In genomic region chr2:226414313-226414712, GRCh38 we compare ENCODE assay signal across 23 cellular contexts.
DNase-seq lines count a peak whose midpoint lies in the region; ATAC-seq, FAIRE-seq and TF ChIP-seq lines count a peak whose summit lies in the region.
"Had no signal": no experiment of that assay in that cellular context is flagged by ENCODE, and none has a peak within 500 bp of the region (broad histone marks: within the 10 kb centered on the region; RNA-seq: fewer than 3 reads in every experiment).

No MANE protein-coding gene starts in this region.

- intact Hi-C loops in left ventricle myocardium superior (cut with micrococcal nuclease), result no loop called here

- H3K9ac ChIP-seq in SK-N-MC (ENCODE audit: insufficient read length), result no peak overlapping the region

- H3K4me1 ChIP-seq in right atrium auricular region, result peaks cover 0 to 4% of the 10 kb centered on the region in 2 donors
- no peaks in the 10 kb centered on the region for H3K4me1 ChIP-seq in Peyer's patch

- no peaks in the 10 kb centered on the region for H3K36me3 Mint-ChIP-seq in nephron (ENCODE audit: low read depth)
- no peaks in the 10 kb centered on the region for H3K36me3 Mint-ChIP-seq in activated naive CD8-positive, alpha-beta T cell treated with anti-CD3 and anti-CD28 coated beads for 36 hours
- H3K36me3 Mint-ChIP-seq: CD4-positive, CD25-positive, alpha-beta regulatory T cell had no signal

- no peaks in the 10 kb centered on the region for H3K36me3 ChIP-seq in right atrium auricular region
- H3K36me3 ChIP-seq in SK-N-MC (ENCODE audit: insufficient read depth, low read length), result no peaks in the 10 kb centered on the region
- H3K36me3 ChIP-seq in Peyer's patch, result no peaks in the 10 kb centered on the region

- peaks cover 26% of the 10 kb centered on the region for H3K4me1 Mint-ChIP-seq in nephron
- no peaks in the 10 kb centered on the region for H3K4me1 Mint-ChIP-seq in activated naive CD8-positive, alpha-beta T cell treated with anti-CD3 and anti-CD28 coated beads for 36 hours
- H3K4me1 Mint-ChIP-seq: CD4-positive, CD25-positive, alpha-beta regulatory T cell; GM23338 had no signal

- peaks cover 2% of the 10 kb centered on the region for H3K9me3 Mint-ChIP-seq in nephron
- no peaks in the 10 kb centered on the region for H3K9me3 Mint-ChIP-seq in activated naive CD8-positive, alpha-beta T cell treated with anti-CD3 and anti-CD28 coated beads for 36 hours
- H3K9me3 Mint-ChIP-seq: GM23338 had no signal

- ATAC-seq in left ventricle myocardium superior (peak; percentile 36), GM19467 (IDR thresholded peaks at IDR 0.05; ENCODE audit: unreplicated experiment) (no peak)
- ATAC-seq: A549, GM23338, HepG2 had no signal

- H3K27ac Mint-ChIP-seq in nephron, result peak overlapping the region; percentile 21 to 61 (median 49)
- no peak overlapping the region for H3K27ac Mint-ChIP-seq in activated naive CD8-positive, alpha-beta T cell treated with anti-CD3 and anti-CD28 coated beads for 36 hours
- H3K27ac Mint-ChIP-seq: CD4-positive, CD25-positive, alpha-beta regulatory T cell; GM23338 had no signal

- H3K27ac ChIP-seq in right atrium auricular region (no peak overlapping the region), SK-N-MC (no peak overlapping the region), Peyer's patch (no peak overlapping the region)
- H3K27ac ChIP-seq: PC-9 had no signal

- no peak overlapping the region for H3K4me3 Mint-ChIP-seq in nephron
- H3K4me3 Mint-ChIP-seq in activated naive CD8-positive, alpha-beta T cell treated with anti-CD3 and anti-CD28 coated beads for 36 hours, result no peak overlapping the region
- H3K4me3 Mint-ChIP-seq: CD4-positive, CD25-positive, alpha-beta regulatory T cell; GM23338 had no signal

- DNase-seq in left ventricle myocardium superior, result no peak
- DNase-seq in right atrium auricular region (ENCODE audit: low spot score), result no peak
- DNase-seq in SK-N-MC (ENCODE audit: low read depth, low spot score), result peak; percentile 48
- no peak for DNase-seq in GM12891 (ENCODE audit: insufficient read length, low spot score)
- no peak for DNase-seq in Peyer's patch
- DNase-seq in activated naive CD8-positive, alpha-beta T cell treated with anti-CD3 and anti-CD28 coated beads for 36 hours, result no peak
- DNase-seq: AML-193; CD4-positive, CD25-positive, alpha-beta regulatory T cell; DND-41; GDM1; MM.1S; NCI-H1105 treated with DMSO at 0.1 percent for 48 hours; NCI-H2029 treated with DMSO at 0.1 percent for 48 hours; NCI-H345; NCI-H748 treated with DMSO at 0.1 percent for 48 hours; PC-9; SHP77 treated with DMSO at 0.1 percent for 48 hours had no signal

- H3K9me3 ChIP-seq in right atrium auricular region, result no peaks in the 10 kb centered on the region
- no peaks in the 10 kb centered on the region for H3K9me3 ChIP-seq in SK-N-MC (ENCODE audit: low read depth, low read length)
- no peaks in the 10 kb centered on the region for H3K9me3 ChIP-seq in Peyer's patch

- FAIRE-seq in GM12891 (lab: Jason Lieb, UNC), result no peak
- FAIRE-seq: GM19239, HepG2 had no signal

- H3K27me3 Mint-ChIP-seq in nephron (ENCODE audit: low read depth), result no peaks in the 10 kb centered on the region
- H3K27me3 Mint-ChIP-seq in activated naive CD8-positive, alpha-beta T cell treated with anti-CD3 and anti-CD28 coated beads for 36 hours, result peaks cover 15% of the 10 kb centered on the region
- H3K27me3 Mint-ChIP-seq: CD4-positive, CD25-positive, alpha-beta regulatory T cell had no signal

- TF ChIP-seq CTCF in right atrium auricular region (IDR thresholded peaks at IDR 0.05), result no peak
- no peak for TF ChIP-seq CTCF in nephron (IDR thresholded peaks at IDR 0.05; ENCODE audit: unreplicated experiment in 3 of 3)
- no peak for TF ChIP-seq CTCF in Peyer's patch (IDR thresholded peaks at IDR 0.05)

- TF ChIP-seq POLR2A in GM12891 (IDR thresholded peaks at IDR 0.05; ENCODE audit: low read depth, low read length) (no peak), Peyer's patch (IDR thresholded peaks at IDR 0.05) (no peak)

- H3K4me3 ChIP-seq in right atrium auricular region (no peak overlapping the region), SK-N-MC (no peak overlapping the region), Peyer's patch (no peak overlapping the region)
- H3K4me3 ChIP-seq: A549, GM23338, PC-9 had no signal

- no peaks in the 10 kb centered on the region for H3K27me3 ChIP-seq in right atrium auricular region
- H3K27me3 ChIP-seq in Peyer's patch, result no peaks in the 10 kb centered on the region

TF ChIP-seq in GM12891, 5 proteins besides CTCF, POLR2A, EP300 and RAD21:
- no peak for TF ChIP-seq SPI1 (IDR thresholded peaks at IDR 0.05; ENCODE audit: low read depth, low read length)
- no peak for TF ChIP-seq PAX5 (IDR thresholded peaks at IDR 0.05; ENCODE audit: insufficient read depth, low read length, severe bottlenecking)
- TF ChIP-seq POLR2AphosphoS5 (IDR thresholded peaks at IDR 0.05; ENCODE audit: low read depth, low read length), result no peak
- TF ChIP-seq TAF1 (IDR thresholded peaks at IDR 0.05; ENCODE audit: low read depth, low read length), result no peak
- TF ChIP-seq POU2F2 (IDR thresholded peaks at IDR 0.05; ENCODE audit: low read depth, low read length), result no peak
